15 cellular contexts compared by ENCODE assay signal in the genomic region with DNA sequence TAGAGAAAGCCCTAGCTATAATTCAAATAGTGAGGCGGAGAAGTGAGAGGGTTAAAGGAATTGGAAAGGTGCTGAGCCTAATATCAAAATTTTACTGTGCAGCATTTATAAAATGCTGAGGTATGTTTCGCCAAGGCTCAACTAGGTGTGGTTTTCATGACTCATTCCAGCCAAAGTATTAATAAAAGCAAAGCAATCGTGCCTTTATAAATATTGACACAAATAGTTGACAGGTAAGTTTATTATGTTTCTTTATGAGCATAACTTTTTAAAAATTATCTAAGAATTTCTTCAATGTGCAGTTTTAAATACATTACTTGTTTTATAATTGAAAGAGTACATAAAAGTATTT.
"Had no signal": no experiment of that assay in that cellular context is flagged by ENCODE, and none has a peak within 500 bp of the region (broad histone marks: within the 10 kb centered on the region; RNA-seq: fewer than 3 reads in every experiment).

No MANE protein-coding gene starts in this region.

- H3K36me3 ChIP-seq: ascending aorta, gastroesophageal sphincter, heart right ventricle, thoracic aorta, upper lobe of right lung, WERI-Rb-1 had no signal

- H3K4me1 ChIP-seq: ascending aorta, gastroesophageal sphincter, heart right ventricle, upper lobe of right lung had no signal

- H3K9me3 ChIP-seq: thoracic aorta, upper lobe of right lung had no signal

- H3K4me3 ChIP-seq: ascending aorta, gastroesophageal sphincter, heart right ventricle, lung, thoracic aorta, upper lobe of right lung had no signal

- ATAC-seq: esophagus mucosa; gastroesophageal sphincter; heart right ventricle; stimulated activated naive B cell treated with anti-CD40 and anti-IgM and Interleukin-4, amounts not matched to agents 10 μg/mL and 1 μg/mL and 100 μg/mL, for 72 hours; upper lobe of right lung had no signal

- H3K27ac ChIP-seq: ascending aorta, gastroesophageal sphincter, heart right ventricle, thoracic aorta, upper lobe of right lung, WERI-Rb-1 had no signal

- DNase-seq: activated CD4-positive, alpha-beta T cell treated with anti-CD3 and anti-CD28 coated beads, Interleukin-2, amount 50 U/mL, for 4 hours; activated gamma-delta T cell; cortex of kidney; heart right ventricle; islet precursor cell; nephron progenitor cell; retina; stimulated activated naive B cell treated with anti-CD40 and anti-IgM and Interleukin-4, amounts not matched to agents 10 μg/mL and 1 μg/mL and 100 μg/mL, for 72 hours; upper lobe of right lung; WERI-Rb-1 had no signal

- H3K27me3 ChIP-seq: ascending aorta, gastroesophageal sphincter, upper lobe of right lung had no signal
